Comparison of ENCODE assay signal across 1 cellular context in the genomic region with DNA sequence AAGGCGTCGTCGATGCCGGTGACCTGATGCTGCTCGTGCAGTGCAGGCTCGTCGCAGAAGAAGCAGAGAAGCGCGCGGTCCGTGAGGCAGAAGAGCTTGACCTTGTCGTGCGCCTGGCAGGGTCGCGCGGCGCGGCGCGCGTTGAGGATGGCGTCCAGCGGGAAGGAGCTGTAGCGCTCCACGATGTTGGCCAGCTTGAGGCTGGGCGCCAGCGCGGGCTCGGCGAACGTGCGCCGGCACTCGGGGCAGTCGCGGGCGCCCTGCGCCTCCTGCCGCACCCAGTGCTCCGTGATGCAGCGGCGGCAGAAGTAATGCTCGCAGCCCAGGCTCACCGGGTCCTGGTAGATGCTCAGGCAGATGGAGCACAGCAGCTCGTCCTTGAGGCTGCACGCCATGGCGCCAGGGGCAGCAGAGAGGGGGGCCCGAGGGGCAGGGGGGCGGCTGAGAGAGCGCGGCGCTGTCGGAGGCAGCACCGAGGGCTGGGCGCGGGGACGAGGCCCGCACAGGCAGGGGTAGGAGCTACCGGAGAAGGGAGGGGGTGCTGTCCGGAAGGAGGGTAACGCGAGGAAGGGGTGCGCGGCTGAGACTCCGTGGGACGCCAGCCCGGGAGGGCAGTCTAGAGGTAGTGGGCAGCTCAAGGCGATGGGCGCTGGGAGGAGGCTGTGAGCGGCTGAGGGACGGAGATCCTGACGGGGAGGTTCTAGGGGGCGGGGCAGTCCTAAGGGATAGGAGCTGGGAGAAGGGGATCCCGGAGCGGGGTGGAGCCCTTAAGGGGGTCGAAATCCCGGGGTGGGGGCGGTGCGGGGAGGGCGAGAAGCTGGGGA.
TF ChIP-seq lines count a peak whose summit lies in the region.

No MANE protein-coding gene starts in this region.

TF ChIP-seq in HCT116, 20 proteins besides CTCF, POLR2A, EP300 and RAD21 (continued from another document):
- TF ChIP-seq, protein P1, sequence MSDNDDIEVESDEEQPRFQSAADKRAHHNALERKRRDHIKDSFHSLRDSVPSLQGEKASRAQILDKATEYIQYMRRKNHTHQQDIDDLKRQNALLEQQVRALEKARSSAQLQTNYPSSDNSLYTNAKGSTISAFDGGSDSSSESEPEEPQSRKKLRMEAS (IDR thresholded peaks at IDR 0.05) = peak; percentile 91
- no peak for TF ChIP-seq EZH2phosphoT487 (IDR thresholded peaks at IDR 0.05; ENCODE audit: borderline replicate concordance)
TF ChIP-seq in HCT116: peak in this region for 2.
